1 cellular context compared by ENCODE assay signal in genomic region chr1:3785458-3786157, GRCh38.
TF ChIP-seq lines count a peak whose summit lies in the region.

No MANE protein-coding gene starts in this region.

TF ChIP-seq in H1, 55 proteins besides CTCF, POLR2A, EP300 and RAD21:
- no peak for TF ChIP-seq KDM1A (IDR thresholded peaks at IDR 0.05; ENCODE audit: borderline replicate concordance, low read length)
- TF ChIP-seq RBBP5 (IDR thresholded peaks at IDR 0.05; ENCODE audit: borderline replicate concordance, low read depth, low read length): no peak
- TF ChIP-seq TBP (IDR thresholded peaks at IDR 0.05; ENCODE audit: low read depth, low read length): no peak
- no peak for TF ChIP-seq SP1 (IDR thresholded peaks at IDR 0.05; ENCODE audit: low read depth, low read length)
- TF ChIP-seq BRCA1 (IDR thresholded peaks at IDR 0.05; ENCODE audit: low read depth, low read length): no peak
- TF ChIP-seq FOSL1 (IDR thresholded peaks at IDR 0.05; ENCODE audit: insufficient read depth, low read depth, low read length): no peak
- no peak for TF ChIP-seq HDAC6 (IDR thresholded peaks at IDR 0.05; ENCODE audit: low read depth, low read length)
- no peak for TF ChIP-seq SRF (IDR thresholded peaks at IDR 0.05; ENCODE audit: low read depth, low read length)
- no peak for TF ChIP-seq RNF2 (IDR thresholded peaks at IDR 0.05; ENCODE audit: borderline replicate concordance, low read depth, low read length, missing control alignments, poor library complexity, severe bottlenecking)
- no peak for TF ChIP-seq CTBP2 (IDR thresholded peaks at IDR 0.05; ENCODE audit: borderline replicate concordance, insufficient read depth, insufficient read length, low read length)
- no peak for TF ChIP-seq RXRA (IDR thresholded peaks at IDR 0.05; ENCODE audit: insufficient read depth, low read depth, low read length)
- no peak for TF ChIP-seq ATF3 (IDR thresholded peaks at IDR 0.05; ENCODE audit: insufficient read depth, low read depth, low read length)
- no peak for TF ChIP-seq CREB1 (IDR thresholded peaks at IDR 0.05)
- no peak for TF ChIP-seq KDM4A (IDR thresholded peaks at IDR 0.05; ENCODE audit: low read depth, low read length, severe bottlenecking)
- no peak for TF ChIP-seq POU5F1 (IDR thresholded peaks at IDR 0.05; ENCODE audit: low read depth, low read length)
